11 cellular contexts compared by ENCODE assay signal in genomic region chr17:869067-869466, GRCh38.
DNase-seq lines count a peak whose midpoint lies in the region; ATAC-seq, FAIRE-seq and TF ChIP-seq lines count a peak whose summit lies in the region.
"Had no signal": no experiment of that assay in that cellular context is flagged by ENCODE, and none has a peak within 500 bp of the region (broad histone marks: within the 10 kb centered on the region; RNA-seq: fewer than 3 reads in every experiment).

No MANE protein-coding gene starts in this region.

- no peak overlapping the region for H3K9ac ChIP-seq in kidney (ENCODE audit: low read length in 2 of 2)

- H3K27ac ChIP-seq in brain microvascular endothelial cell (peak overlapping the region; percentile 11), kidney (ENCODE audit: low read depth in 2 of 2, low read length in 2 of 2) (peak overlapping the region in 1 of 2 donors; percentile 54)
- H3K27ac ChIP-seq: PC-9 had no signal

- TF ChIP-seq CTCF in brain microvascular endothelial cell (IDR thresholded peaks at IDR 0.05; ENCODE audit: low read depth, low read length, missing control alignments) (no peak), kidney (IDR thresholded peaks at IDR 0.05; ENCODE audit: borderline replicate concordance, extremely low read depth, insufficient read depth) (no peak)

- intact Hi-C loops in kidney (cut with DNase I), result no loop called here

- H3K4me3 ChIP-seq in brain microvascular endothelial cell (ENCODE audit: low read depth, low read length), result no peak overlapping the region
- no peak overlapping the region for H3K4me3 ChIP-seq in kidney (ENCODE audit: low read length in 2 of 2)
- peak overlapping the region; percentile 20 for H3K4me3 ChIP-seq in skeletal muscle cell (ENCODE audit: low read depth, low read length)
- H3K4me3 ChIP-seq: PC-9 had no signal

- in situ Hi-C loops in brain microvascular endothelial cell (cut with HindIII; ENCODE audit: low pct_ligation_motif_present, low sequenced_read_pairs), result no loop called here

- DNase-seq in EH (ENCODE audit: low read depth) (peak; percentile 79), brain microvascular endothelial cell (peak; percentile 34), kidney (peak; percentile 80), skeletal muscle cell (ENCODE audit: low read depth) (peak; percentile 54), SKM-1 (lab: John Stamatoyannopoulos, UW; ENCODE audit: unreplicated experiment) (no peak), 8988T (no peak)
- DNase-seq: DMS153, kidney glomerular epithelial cell, PC-9 had no signal

- ATAC-seq in GM21619 (IDR thresholded peaks at IDR 0.05; ENCODE audit: unreplicated experiment) (no peak), HG02884 (IDR thresholded peaks at IDR 0.05; ENCODE audit: unreplicated experiment) (no peak)

- H3K9me3 ChIP-seq in kidney (ENCODE audit: control insufficient read depth in 1 of 2, low read length in 2 of 2), result no peaks in the 10 kb centered on the region

- peaks cover 3% of the 10 kb centered on the region for H3K27me3 ChIP-seq in brain microvascular endothelial cell (replicated peaks)

- peaks cover 0 to 5% of the 10 kb centered on the region in 2 donors for H3K4me1 ChIP-seq in kidney (ENCODE audit: control insufficient read depth in 1 of 2, insufficient read depth in 1 of 2, low read depth in 1 of 2, low read length in 2 of 2)

- H3K36me3 ChIP-seq in brain microvascular endothelial cell (replicated peaks), result no peaks in the 10 kb centered on the region
- H3K36me3 ChIP-seq in kidney (ENCODE audit: control insufficient read depth in 1 of 2, insufficient read depth in 2 of 2, low read length in 2 of 2), result no peaks in the 10 kb centered on the region

- no peak for FAIRE-seq in kidney (lab: Jason Lieb, UNC)

Comparison
In these comparisons a context has a peak if more than half of its experiments do, and no peak if none do; other contexts are left out.
1. DNase-seq: peak in EH (single experiment), brain microvascular endothelial cell (single experiment), kidney (single experiment) and skeletal muscle cell (single experiment); none in SKM-1 (single experiment) and 8988T (single experiment).